1 cellular context compared by ENCODE assay signal in the genomic region with DNA sequence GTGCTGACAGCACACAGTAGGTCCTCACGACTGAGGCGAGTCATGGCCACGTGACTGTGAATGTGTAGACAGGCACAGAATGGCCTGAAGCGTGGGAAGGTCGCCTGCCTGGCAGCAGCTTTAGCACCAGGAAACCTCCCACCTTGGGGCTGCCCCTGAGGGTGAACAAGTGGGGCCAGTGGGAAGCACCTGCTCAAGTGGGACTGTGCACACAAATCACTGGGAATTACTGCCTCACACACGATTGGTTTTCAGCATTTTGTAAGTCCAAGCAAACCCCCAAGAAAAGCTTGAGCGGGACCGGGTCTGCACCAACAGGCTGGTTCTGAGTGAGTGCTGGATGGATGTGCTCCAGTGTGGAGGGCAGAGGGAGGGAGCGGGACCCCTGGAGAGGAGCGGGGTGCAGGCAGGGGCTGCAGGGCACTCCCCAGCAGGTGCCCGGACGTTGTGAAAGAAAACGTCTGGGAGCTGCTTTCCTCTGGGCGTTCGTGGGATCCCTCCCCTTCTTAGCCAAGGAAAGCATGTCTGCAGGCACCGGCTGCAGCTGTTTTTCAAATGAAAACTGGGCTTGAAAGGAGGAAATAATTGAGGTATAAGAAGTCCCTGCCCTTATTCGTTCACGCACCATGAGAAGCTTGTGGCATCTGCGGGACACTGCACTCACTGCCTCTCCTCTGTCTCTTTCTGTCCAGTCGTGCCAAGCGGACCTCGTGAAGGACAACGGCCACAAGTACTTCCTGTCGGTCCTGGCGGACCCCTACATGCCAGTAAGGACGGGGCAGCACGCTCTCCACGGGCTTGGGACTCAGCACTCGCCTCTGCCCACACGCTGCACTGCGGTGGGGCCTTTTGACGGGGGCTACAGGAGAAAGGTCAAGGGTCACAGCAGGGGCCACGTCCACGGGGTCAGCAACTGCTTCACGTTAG.
TF ChIP-seq lines count a peak whose summit lies in the region.

No MANE protein-coding gene starts in this region.

TF ChIP-seq in GM23338, 12 proteins besides CTCF, POLR2A, EP300 and RAD21 (continued from another document):
- TF ChIP-seq, protein P1, sequence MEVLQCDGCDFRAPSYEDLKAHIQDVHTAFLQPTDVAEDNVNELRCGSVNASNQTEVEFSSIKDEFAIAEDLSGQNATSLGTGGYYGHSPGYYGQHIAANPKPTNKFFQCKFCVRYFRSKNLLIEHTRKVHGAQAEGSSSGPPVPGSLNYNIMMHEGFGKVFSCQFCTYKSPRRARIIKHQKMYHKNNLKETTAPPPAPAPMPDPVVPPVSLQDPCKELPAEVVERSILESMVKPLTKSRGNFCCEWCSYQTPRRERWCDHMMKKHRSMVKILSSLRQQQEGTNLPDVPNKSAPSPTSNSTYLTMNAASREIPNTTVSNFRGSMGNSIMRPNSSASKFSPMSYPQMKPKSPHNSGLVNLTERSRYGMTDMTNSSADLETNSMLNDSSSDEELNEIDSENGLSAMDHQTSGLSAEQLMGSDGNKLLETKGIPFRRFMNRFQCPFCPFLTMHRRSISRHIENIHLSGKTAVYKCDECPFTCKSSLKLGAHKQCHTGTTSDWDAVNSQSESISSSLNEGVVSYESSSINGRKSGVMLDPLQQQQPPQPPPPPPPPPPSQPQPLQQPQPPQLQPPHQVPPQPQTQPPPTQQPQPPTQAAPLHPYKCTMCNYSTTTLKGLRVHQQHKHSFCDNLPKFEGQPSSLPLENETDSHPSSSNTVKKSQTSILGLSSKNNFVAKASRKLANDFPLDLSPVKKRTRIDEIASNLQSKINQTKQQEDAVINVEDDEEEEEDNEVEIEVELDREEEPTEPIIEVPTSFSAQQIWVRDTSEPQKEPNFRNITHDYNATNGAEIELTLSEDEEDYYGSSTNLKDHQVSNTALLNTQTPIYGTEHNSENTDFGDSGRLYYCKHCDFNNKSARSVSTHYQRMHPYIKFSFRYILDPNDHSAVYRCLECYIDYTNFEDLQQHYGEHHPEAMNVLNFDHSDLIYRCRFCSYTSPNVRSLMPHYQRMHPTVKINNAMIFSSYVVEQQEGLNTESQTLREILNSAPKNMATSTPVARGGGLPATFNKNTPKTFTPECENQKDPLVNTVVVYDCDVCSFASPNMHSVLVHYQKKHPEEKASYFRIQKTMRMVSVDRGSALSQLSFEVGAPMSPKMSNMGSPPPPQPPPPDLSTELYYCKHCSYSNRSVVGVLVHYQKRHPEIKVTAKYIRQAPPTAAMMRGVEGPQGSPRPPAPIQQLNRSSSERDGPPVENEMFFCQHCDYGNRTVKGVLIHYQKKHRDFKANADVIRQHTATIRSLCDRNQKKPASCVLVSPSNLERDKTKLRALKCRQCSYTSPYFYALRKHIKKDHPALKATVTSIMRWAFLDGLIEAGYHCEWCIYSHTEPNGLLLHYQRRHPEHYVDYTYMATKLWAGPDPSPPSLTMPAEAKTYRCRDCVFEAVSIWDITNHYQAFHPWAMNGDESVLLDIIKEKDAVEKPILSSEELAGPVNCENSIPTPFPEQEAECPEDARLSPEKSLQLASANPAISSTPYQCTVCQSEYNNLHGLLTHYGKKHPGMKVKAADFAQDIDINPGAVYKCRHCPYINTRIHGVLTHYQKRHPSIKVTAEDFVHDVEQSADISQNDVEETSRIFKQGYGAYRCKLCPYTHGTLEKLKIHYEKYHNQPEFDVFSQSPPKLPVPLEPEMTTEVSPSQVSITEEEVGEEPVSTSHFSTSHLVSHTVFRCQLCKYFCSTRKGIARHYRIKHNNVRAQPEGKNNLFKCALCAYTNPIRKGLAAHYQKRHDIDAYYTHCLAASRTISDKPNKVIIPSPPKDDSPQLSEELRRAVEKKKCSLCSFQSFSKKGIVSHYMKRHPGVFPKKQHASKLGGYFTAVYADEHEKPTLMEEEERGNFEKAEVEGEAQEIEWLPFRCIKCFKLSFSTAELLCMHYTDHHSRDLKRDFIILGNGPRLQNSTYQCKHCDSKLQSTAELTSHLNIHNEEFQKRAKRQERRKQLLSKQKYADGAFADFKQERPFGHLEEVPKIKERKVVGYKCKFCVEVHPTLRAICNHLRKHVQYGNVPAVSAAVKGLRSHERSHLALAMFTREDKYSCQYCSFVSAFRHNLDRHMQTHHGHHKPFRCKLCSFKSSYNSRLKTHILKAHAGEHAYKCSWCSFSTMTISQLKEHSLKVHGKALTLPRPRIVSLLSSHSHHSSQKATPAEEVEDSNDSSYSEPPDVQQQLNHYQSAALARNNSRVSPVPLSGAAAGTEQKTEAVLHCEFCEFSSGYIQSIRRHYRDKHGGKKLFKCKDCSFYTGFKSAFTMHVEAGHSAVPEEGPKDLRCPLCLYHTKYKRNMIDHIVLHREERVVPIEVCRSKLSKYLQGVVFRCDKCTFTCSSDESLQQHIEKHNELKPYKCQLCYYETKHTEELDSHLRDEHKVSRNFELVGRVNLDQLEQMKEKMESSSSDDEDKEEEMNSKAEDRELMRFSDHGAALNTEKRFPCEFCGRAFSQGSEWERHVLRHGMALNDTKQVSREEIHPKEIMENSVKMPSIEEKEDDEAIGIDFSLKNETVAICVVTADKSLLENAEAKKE (CRISPR knock-in tag; IDR thresholded peaks at IDR 0.05) = no peak
- no peak for TF ChIP-seq EZH2phosphoT487 (IDR thresholded peaks at IDR 0.05; ENCODE audit: unreplicated experiment)
- no peak for TF ChIP-seq EZH2 (IDR thresholded peaks at IDR 0.05; ENCODE audit: low read depth, unreplicated experiment)
- TF ChIP-seq CREB1 (CRISPR knock-in tag; IDR thresholded peaks at IDR 0.05; ENCODE audit: low read depth) = no peak
- no peak for TF ChIP-seq NANOG (IDR thresholded peaks at IDR 0.05; ENCODE audit: borderline replicate concordance)
- TF ChIP-seq POLR2AphosphoS5 (IDR thresholded peaks at IDR 0.05; ENCODE audit: low read depth) = no peak
- TF ChIP-seq REST (IDR thresholded peaks at IDR 0.05; ENCODE audit: unreplicated experiment) = no peak
- no peak for TF ChIP-seq JUNB (IDR thresholded peaks at IDR 0.05; ENCODE audit: unreplicated experiment)
